8 cellular contexts compared by ENCODE assay signal in genomic region chr17:13601317-13601775, GRCh38. TPM values are rescaled to one million over a fixed set of nuclear protein-coding genes. Genes with fewer than 3 reads are reported as not detected.
DNase-seq lines count a peak whose midpoint lies in the region; ATAC-seq and TF ChIP-seq lines count a peak whose summit lies in the region.

No MANE protein-coding gene starts in this region.

- no peaks in the 10 kb centered on the region for H3K27me3 Mint-ChIP-seq in chondrocyte (ENCODE audit: low read depth)
- peaks cover 35% of the 10 kb centered on the region for H3K27me3 Mint-ChIP-seq in memory B cell
- H3K27me3 Mint-ChIP-seq in type B pancreatic cell: peaks cover 67% of the 10 kb centered on the region

- H3K9me3 Mint-ChIP-seq in chondrocyte (ENCODE audit: low read depth) (no peaks in the 10 kb centered on the region), memory B cell (no peaks in the 10 kb centered on the region), type B pancreatic cell (peaks cover 4% of the 10 kb centered on the region)

- H3K36me3 Mint-ChIP-seq in chondrocyte (ENCODE audit: low read depth) (no peaks in the 10 kb centered on the region), memory B cell (no peaks in the 10 kb centered on the region), type B pancreatic cell (peaks cover 3% of the 10 kb centered on the region)

- no peak for TF ChIP-seq CTCF in chondrocyte (IDR thresholded peaks at IDR 0.05)
- TF ChIP-seq CTCF in type B pancreatic cell (conservative IDR thresholded peaks at IDR 0.05): no peak

- peak; percentile 18 for DNase-seq in activated T-cell treated with anti-CD3 and anti-CD28 coated beads for 48 hours (ENCODE audit: low read depth)
- DNase-seq in activated T-cell treated with anti-CD3 and anti-CD28 coated beads, Interleukin-2, amount 50 U/mL, for 1 hour: no peak
- no peak for DNase-seq in chondrocyte (ENCODE audit: low spot score)
- no peak for DNase-seq in memory B cell (ENCODE audit: low spot score in 2 of 2)
- peak; percentile 73 for DNase-seq in type B pancreatic cell (ENCODE audit: extremely low spot score, unreplicated experiment)
- no peak for DNase-seq in H4 (ENCODE audit: low spot score)
- DNase-seq in 8988T: no peak

- peaks cover 45% of the 10 kb centered on the region for H3K4me1 Mint-ChIP-seq in chondrocyte (ENCODE audit: low read depth)
- peaks cover 8% of the 10 kb centered on the region for H3K4me1 Mint-ChIP-seq in memory B cell
- H3K4me1 Mint-ChIP-seq in type B pancreatic cell (ENCODE audit: unreplicated experiment): peaks cover 25% of the 10 kb centered on the region

- H3K4me3 Mint-ChIP-seq in chondrocyte (ENCODE audit: unreplicated experiment) (peak overlapping the region; percentile 95), memory B cell (peak overlapping the region; percentile 11), type B pancreatic cell (peak overlapping the region; percentile 81)

- H3K27ac Mint-ChIP-seq in chondrocyte (ENCODE audit: unreplicated experiment) (peak overlapping the region; percentile 69), memory B cell (no peak overlapping the region), type B pancreatic cell (no peak overlapping the region)

- ATAC-seq in memory B cell (ENCODE audit: low read depth) (no peak), HG03442 (IDR thresholded peaks at IDR 0.05; ENCODE audit: unreplicated experiment) (no peak)

RNA-seq across cellular contexts. Expression of gene HS3ST3A1, which starts 0.4 kb away (rescaled TPM):
- 8.8 to 11.5 TPM (median 10.6 TPM) in 3 replicates for total RNA-seq in chondrocyte
- 1.9 and 7.6 TPM in 2 replicates for total RNA-seq in type B pancreatic cell (ENCODE audit: low replicate concordance)
- 4.7 and 12.6 TPM in 2 replicates for total RNA-seq in H4 (2014; rRNA removed; shearing (Covaris generic))

Comparison
In these comparisons a context has a peak if more than half of its experiments do, and no peak if none do; other contexts are left out.
1. DNase-seq: peak in activated T-cell treated with anti-CD3 and anti-CD28 coated beads for 48 hours (single experiment) and type B pancreatic cell (single experiment); none in activated T-cell treated with anti-CD3 and anti-CD28 coated beads, Interleukin-2, amount 50 U/mL, for 1 hour (single experiment), chondrocyte (single experiment), memory B cell (0 of 2), H4 (single experiment) and 8988T (single experiment).
2. H3K4me3 Mint-ChIP-seq: peak in every context shown above with its lines; median percentile 95 in chondrocyte; 81 in type B pancreatic cell; 11 in memory B cell.